Comparison of ENCODE assay signal across 1 cellular context in the genomic region with DNA sequence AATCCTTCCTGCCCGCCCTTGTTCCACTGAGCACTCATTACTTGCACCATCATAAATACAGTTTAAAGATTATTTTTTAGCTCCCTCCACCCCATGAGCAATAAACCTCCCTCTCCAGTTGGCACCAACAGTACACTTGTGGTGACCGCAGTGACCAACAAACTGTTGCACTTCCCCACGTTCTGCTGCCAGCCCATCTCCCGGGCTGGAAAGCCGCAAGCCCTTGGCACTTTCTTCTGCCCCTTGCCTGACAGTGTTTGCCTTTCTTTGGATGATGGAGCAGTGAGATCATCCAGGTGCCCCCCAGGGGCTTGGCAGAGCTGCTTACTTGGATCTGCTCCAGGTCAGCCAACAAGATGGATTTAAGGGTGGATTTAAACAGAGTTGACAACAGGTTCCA.
TF ChIP-seq lines count a peak whose summit lies in the region.

No MANE protein-coding gene starts in this region.

TF ChIP-seq in HEK293, 187 proteins besides CTCF, POLR2A, EP300 and RAD21 (continued from another document):
- TF ChIP-seq, protein P1, sequence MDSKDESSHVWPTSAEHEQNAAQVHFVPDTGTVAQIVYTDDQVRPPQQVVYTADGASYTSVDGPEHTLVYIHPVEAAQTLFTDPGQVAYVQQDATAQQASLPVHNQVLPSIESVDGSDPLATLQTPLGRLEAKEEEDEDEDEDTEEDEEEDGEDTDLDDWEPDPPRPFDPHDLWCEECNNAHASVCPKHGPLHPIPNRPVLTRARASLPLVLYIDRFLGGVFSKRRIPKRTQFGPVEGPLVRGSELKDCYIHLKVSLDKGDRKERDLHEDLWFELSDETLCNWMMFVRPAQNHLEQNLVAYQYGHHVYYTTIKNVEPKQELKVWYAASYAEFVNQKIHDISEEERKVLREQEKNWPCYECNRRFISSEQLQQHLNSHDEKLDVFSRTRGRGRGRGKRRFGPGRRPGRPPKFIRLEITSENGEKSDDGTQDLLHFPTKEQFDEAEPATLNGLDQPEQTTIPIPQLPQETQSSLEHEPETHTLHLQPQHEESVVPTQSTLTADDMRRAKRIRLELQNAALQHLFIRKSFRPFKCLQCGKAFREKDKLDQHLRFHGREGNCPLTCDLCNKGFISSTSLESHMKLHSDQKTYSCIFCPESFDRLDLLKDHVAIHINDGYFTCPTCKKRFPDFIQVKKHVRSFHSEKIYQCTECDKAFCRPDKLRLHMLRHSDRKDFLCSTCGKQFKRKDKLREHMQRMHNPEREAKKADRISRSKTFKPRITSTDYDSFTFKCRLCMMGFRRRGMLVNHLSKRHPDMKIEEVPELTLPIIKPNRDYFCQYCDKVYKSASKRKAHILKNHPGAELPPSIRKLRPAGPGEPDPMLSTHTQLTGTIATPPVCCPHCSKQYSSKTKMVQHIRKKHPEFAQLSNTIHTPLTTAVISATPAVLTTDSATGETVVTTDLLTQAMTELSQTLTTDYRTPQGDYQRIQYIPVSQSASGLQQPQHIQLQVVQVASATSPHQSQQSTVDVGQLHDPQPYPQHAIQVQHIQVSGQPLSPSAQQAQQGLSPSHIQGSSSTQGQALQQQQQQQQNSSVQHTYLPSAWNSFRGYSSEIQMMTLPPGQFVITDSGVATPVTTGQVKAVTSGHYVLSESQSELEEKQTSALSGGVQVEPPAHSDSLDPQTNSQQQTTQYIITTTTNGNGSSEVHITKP (tag by site-specific recombination; IDR thresholded peaks at IDR 0.05), result peak; percentile 42
- TF ChIP-seq ZNF121 (tag by site-specific recombination; IDR thresholded peaks at IDR 0.05), result no peak
- no peak for TF ChIP-seq ZNF610 (tag by site-specific recombination; IDR thresholded peaks at IDR 0.05; ENCODE audit: borderline replicate concordance)
- peak; percentile 98 for TF ChIP-seq GLIS1 (tag by site-specific recombination; IDR thresholded peaks at IDR 0.05)
- peak; percentile 37; the same call in 1 of the 2 replicates for TF ChIP-seq ZBTB48 (tag by site-specific recombination; IDR thresholded peaks at IDR 0.05)
- TF ChIP-seq ZNF274 (IDR thresholded peaks at IDR 0.05; ENCODE audit: low read length), result no peak
- no peak for TF ChIP-seq ZNF274 (tag by site-specific recombination; IDR thresholded peaks at IDR 0.05; ENCODE audit: borderline replicate concordance)
- TF ChIP-seq, protein P2, sequence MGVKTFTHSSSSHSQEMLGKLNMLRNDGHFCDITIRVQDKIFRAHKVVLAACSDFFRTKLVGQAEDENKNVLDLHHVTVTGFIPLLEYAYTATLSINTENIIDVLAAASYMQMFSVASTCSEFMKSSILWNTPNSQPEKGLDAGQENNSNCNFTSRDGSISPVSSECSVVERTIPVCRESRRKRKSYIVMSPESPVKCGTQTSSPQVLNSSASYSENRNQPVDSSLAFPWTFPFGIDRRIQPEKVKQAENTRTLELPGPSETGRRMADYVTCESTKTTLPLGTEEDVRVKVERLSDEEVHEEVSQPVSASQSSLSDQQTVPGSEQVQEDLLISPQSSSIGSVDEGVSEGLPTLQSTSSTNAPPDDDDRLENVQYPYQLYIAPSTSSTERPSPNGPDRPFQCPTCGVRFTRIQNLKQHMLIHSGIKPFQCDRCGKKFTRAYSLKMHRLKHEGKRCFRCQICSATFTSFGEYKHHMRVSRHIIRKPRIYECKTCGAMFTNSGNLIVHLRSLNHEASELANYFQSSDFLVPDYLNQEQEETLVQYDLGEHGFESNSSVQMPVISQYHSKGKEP (tag by site-specific recombination; IDR thresholded peaks at IDR 0.05), result no peak
- peak; percentile 92 for TF ChIP-seq SCRT2 (tag by site-specific recombination; IDR thresholded peaks at IDR 0.05)
- 0 out of 2 replicates have a peak, but pooled peaks have one; percentile 23 for TF ChIP-seq ZBTB21 (tag by site-specific recombination; IDR thresholded peaks at IDR 0.05)
- TF ChIP-seq SP7 (tag by site-specific recombination; IDR thresholded peaks at IDR 0.05), result no peak
- TF ChIP-seq ZNF175 (tag by site-specific recombination; IDR thresholded peaks at IDR 0.05), result no peak
- TF ChIP-seq, protein P3, sequence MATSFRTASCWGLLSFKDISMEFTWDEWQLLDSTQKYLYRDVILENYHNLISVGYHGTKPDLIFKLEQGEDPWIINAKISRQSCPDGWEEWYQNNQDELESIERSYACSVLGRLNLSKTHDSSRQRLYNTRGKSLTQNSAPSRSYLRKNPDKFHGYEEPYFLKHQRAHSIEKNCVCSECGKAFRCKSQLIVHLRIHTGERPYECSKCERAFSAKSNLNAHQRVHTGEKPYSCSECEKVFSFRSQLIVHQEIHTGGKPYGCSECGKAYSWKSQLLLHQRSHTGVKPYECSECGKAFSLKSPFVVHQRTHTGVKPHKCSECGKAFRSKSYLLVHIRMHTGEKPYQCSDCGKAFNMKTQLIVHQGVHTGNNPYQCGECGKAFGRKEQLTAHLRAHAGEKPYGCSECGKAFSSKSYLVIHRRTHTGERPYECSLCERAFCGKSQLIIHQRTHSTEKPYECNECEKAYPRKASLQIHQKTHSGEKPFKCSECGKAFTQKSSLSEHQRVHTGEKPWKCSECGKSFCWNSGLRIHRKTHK (tag by site-specific recombination; IDR thresholded peaks at IDR 0.05), result no peak
- no peak for TF ChIP-seq ZNF211 (tag by site-specific recombination; IDR thresholded peaks at IDR 0.05; ENCODE audit: low read depth)
